19 cellular contexts compared by ENCODE assay signal in genomic region chr10:91617073-91617580, GRCh38. TPM values are rescaled to one million over a fixed set of nuclear protein-coding genes. Genes with fewer than 3 reads are reported as not detected.
DNase-seq lines count a peak whose midpoint lies in the region; ATAC-seq and TF ChIP-seq lines count a peak whose summit lies in the region.
"Had no signal": no experiment of that assay in that cellular context is flagged by ENCODE, and none has a peak within 500 bp of the region (broad histone marks: within the 10 kb centered on the region; RNA-seq: fewer than 3 reads in every experiment).

No MANE protein-coding gene starts in this region.

- H3K4me3 ChIP-seq in adipocyte (ENCODE audit: low read length), result no peak overlapping the region
- H3K4me3 ChIP-seq in fibroblast of villous mesenchyme (ENCODE audit: low read depth, low read length), result no peak overlapping the region
- no peak overlapping the region for H3K4me3 ChIP-seq in tibial nerve
- H3K4me3 ChIP-seq: esophagus squamous epithelium, GM12878 had no signal

- peaks cover 27% of the 10 kb centered on the region for H3K4me1 ChIP-seq in adipocyte (ENCODE audit: control insufficient read depth, insufficient read depth, low read length)
- H3K4me1 ChIP-seq in tibial nerve, result peaks cover 0 to 8% (median 0%) of the 10 kb centered on the region in 4 donors

- no peaks in the 10 kb centered on the region for H3K36me3 ChIP-seq in adipocyte (ENCODE audit: control insufficient read depth, insufficient read depth, low read length, severe bottlenecking)
- no peaks in the 10 kb centered on the region for H3K36me3 ChIP-seq in tibial nerve
- H3K36me3 ChIP-seq: esophagus squamous epithelium had no signal

- H3K9ac ChIP-seq in adipocyte (ENCODE audit: low read length), result no peak overlapping the region

- no peak for TF ChIP-seq POLR2A in tibial nerve (IDR thresholded peaks at IDR 0.05)

- WGBS in tibial nerve, 2 donors, result 68 to 78% methylated on average over 7 of the region's 7 CpGs

- H3K9me3 ChIP-seq in adipocyte (ENCODE audit: control insufficient read depth, low read length), result peaks cover 11% of the 10 kb centered on the region
- peaks cover 0 to 6% (median 0%) of the 10 kb centered on the region in 4 donors for H3K9me3 ChIP-seq in tibial nerve
- H3K9me3 ChIP-seq: esophagus squamous epithelium had no signal

- H3K27ac ChIP-seq in tibial nerve, result no peak overlapping the region
- H3K27ac ChIP-seq: esophagus squamous epithelium had no signal

- no peak for TF ChIP-seq CTCF in fibroblast of villous mesenchyme (IDR thresholded peaks at IDR 0.05; ENCODE audit: insufficient read depth, low read depth, low read length)
- TF ChIP-seq CTCF in tibial nerve (IDR thresholded peaks at IDR 0.05), result no peak

- H3K27me3 ChIP-seq in adipocyte (replicated peaks; ENCODE audit: control insufficient read depth, insufficient read depth, low read length) (no peaks in the 10 kb centered on the region), tibial nerve (no peaks in the 10 kb centered on the region)
- H3K27me3 ChIP-seq: esophagus squamous epithelium had no signal

- TF ChIP-seq EP300 in tibial nerve (IDR thresholded peaks at IDR 0.05), result no peak

- peak; percentile 19 for DNase-seq in NOMO-1 treated with DMSO at 0.1 percent for 48 hours (lab: John Stamatoyannopoulos, UW; ENCODE audit: unreplicated experiment)
- no peak for DNase-seq in NOMO-1 treated with dmso at 0.1 percent for 144 hours (lab: John Stamatoyannopoulos, UW; ENCODE audit: unreplicated experiment)
- DNase-seq in adipocyte (ENCODE audit: low read depth), result peak; percentile 73
- DNase-seq in fibroblast of villous mesenchyme (ENCODE audit: low read depth), result peak; percentile 96
- no peak for DNase-seq in tibial nerve (ENCODE audit: low spot score in 2 of 2)
- DNase-seq in NCI-H1092 (lab: John Stamatoyannopoulos, UW), result no peak
- DNase-seq in RPMI8226, result no peak
- DNase-seq: 8988T; activated CD4-positive, alpha-beta T cell treated with anti-CD3 and anti-CD28 coated beads, Interleukin-2, amount 50 U/mL, for 48 hours; activated effector memory CD4-positive, alpha-beta T cell treated with anti-CD3 and anti-CD28 coated beads, Interleukin-2, amount 50 U/mL, for 16 hours; esophagus squamous epithelium; H7; left cardiac atrium; natural killer cell; NCI-H146; small intestine; T-helper 17 cell had no signal

- no peak for ATAC-seq in GM21367 (IDR thresholded peaks at IDR 0.05; ENCODE audit: unreplicated experiment)
- ATAC-seq: GM12878, left cardiac atrium, natural killer cell, T-helper 17 cell had no signal

RNA-seq across cellular contexts. Expression of gene PPP1R3C, which starts 15.7 kb away (rescaled TPM):
- total RNA-seq in fibroblast of villous mesenchyme (57.0 and 109 TPM in 2 replicates), tibial nerve (1 to 10 TPM; 3.3 to 8.7 (median 3.7) TPM)
- total RNA-seq: GM12878, natural killer cell had no signal

Comparison
In these comparisons a context has a peak if more than half of its experiments do, and no peak if none do; other contexts are left out.
1. DNase-seq: peak in NOMO-1 treated with DMSO at 0.1 percent for 48 hours (single experiment), adipocyte (single experiment) and fibroblast of villous mesenchyme (single experiment); none in NOMO-1 treated with dmso at 0.1 percent for 144 hours (single experiment), tibial nerve (0 of 2), NCI-H1092 (single experiment) and RPMI8226 (single experiment).